Comparison of ENCODE assay signal across 21 cellular contexts in genomic region chr17:79666111-79666510, GRCh38. TPM values are rescaled to one million over a fixed set of nuclear protein-coding genes. Genes with fewer than 3 reads are reported as not detected.
DNase-seq lines count a peak whose midpoint lies in the region; ATAC-seq and TF ChIP-seq lines count a peak whose summit lies in the region.
"Had no signal": no experiment of that assay in that cellular context is flagged by ENCODE, and none has a peak within 500 bp of the region (broad histone marks: within the 10 kb centered on the region; RNA-seq: fewer than 3 reads in every experiment).

No MANE protein-coding gene starts in this region.

- H3K36me3 ChIP-seq in upper lobe of right lung = no peaks in the 10 kb centered on the region
- H3K36me3 ChIP-seq: MG63 had no signal

- H3K4me1 ChIP-seq in upper lobe of right lung = no peaks in the 10 kb centered on the region

- H3K9me3 ChIP-seq in upper lobe of right lung = no peaks in the 10 kb centered on the region
- H3K9me3 ChIP-seq: Caco-2 had no signal

- no peak for TF ChIP-seq CTCF in VCaP (conservative IDR thresholded peaks at IDR 0.05)
- TF ChIP-seq CTCF in upper lobe of right lung (IDR thresholded peaks at IDR 0.05) = no peak
- no peak for TF ChIP-seq CTCF in GM20000 (IDR thresholded peaks at IDR 0.05; ENCODE audit: extremely low read depth, missing control alignments)

- DNase-seq in ecto neural progenitor cell (ENCODE audit: low spot score) (peak; percentile 29), posterior vena cava (ENCODE audit: low spot score) (peak; percentile 37), upper lobe of right lung (peak; percentile 44), NCI-H1417 (lab: John Stamatoyannopoulos, UW) (no peak), GM20000 (ENCODE audit: low spot score) (no peak)
- no peak for DNase-seq in central memory CD4-positive, alpha-beta T cell
- DNase-seq: CD8-positive, alpha-beta T cell; NCI-H1105 treated with DMSO at 0.1 percent for 48 hours; NCI-H226; NCI-H510A; SHP77 had no signal

- no peak overlapping the region for H3K4me3 ChIP-seq in upper lobe of right lung
- H3K4me3 ChIP-seq: GM12878, K562, MG63 had no signal

- peaks cover 9% of the 10 kb centered on the region for H3K27me3 ChIP-seq in upper lobe of right lung

- ATAC-seq in upper lobe of right lung = no peak
- ATAC-seq: CD8-positive, alpha-beta T cell; GM12878; K562 had no signal

- intact Hi-C loops in posterior vena cava (cut with DNase I) = loop anchor here in 1 of 2 donors (5.0 kb wide), 1 partner anchor 1121 kb away; no protein-coding TSS in a partner anchor
- intact Hi-C loops in upper lobe of right lung (cut with DNase I) = no loop called here

- H3K27ac ChIP-seq in VCaP (peak overlapping the region; percentile 99), upper lobe of right lung (no peak overlapping the region)
- H3K27ac ChIP-seq: RWPE1 had no signal

RNA-seq across cellular contexts. Expression of gene RBFOX3, which starts 55.3 kb away (rescaled TPM):
- total RNA-seq in posterior vena cava (10 to 100 TPM in 1 of 2 donors, 1 to 10 TPM in 1; 7.1 to 21.6 TPM), upper lobe of right lung (not detected)
- total RNA-seq: A673; CD8-positive, alpha-beta T cell; GM12878; K562; LHCN-M2; OCI-LY7; SK-MEL-5 had no signal

Comparison
In these comparisons a context has a peak if more than half of its experiments do, and no peak if none do; other contexts are left out.
1. DNase-seq: peak in ecto neural progenitor cell (single experiment), posterior vena cava (single experiment) and upper lobe of right lung (single experiment); none in NCI-H1417 (0 of 3), central memory CD4-positive, alpha-beta T cell (single experiment) and GM20000 (single experiment).